In the genomic region with DNA sequence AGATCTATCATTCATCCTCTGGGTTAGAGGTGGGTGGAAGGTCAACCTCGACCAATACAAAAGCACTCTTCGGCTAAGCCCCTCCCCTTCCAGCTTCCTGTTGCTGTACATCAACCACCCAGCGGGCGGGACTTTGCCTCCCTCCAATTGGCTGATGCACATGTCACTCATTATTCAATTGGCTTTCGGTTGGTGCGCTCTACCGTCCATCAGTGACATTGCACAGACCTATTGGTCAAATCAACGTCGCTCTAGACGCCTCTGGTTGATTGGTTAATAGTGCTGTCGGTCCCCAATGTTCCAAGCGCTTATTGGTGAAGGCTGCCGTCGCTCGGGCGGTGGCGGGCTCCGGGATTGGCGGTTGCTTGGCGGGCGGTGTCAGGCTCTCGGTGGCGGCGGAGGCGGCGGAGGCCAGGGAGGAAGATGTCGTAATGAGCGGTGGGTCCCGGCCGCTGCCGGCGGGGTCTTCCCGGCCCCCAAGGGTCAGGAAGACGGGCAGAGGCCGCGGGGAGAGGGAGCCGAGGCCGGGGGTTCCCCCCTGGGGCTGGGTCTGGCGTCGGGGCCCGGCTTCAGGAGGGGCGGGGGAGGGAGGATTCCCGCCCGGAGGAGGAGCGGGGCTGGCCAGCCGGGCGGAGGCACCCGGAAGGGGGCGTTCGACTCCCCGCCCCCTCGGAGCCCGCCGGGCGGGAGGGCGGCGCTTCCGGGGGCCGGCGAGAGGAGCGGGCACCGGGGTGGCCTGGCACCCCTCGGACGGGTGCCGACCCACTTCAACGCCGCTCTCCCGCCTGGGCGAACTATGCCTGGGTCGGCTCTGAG, we compare ENCODE assay signal across 1 cellular context.
TF ChIP-seq lines count a peak whose summit lies in the region.

A gene (plus strand): TSS at position 381 of the 816 bp plus-strand sequence. CDS start 51 bp downstream, at position 432.

TF ChIP-seq in K562, 482 proteins besides CTCF, POLR2A, EP300 and RAD21 (continued from another document and continues in another):
- TF ChIP-seq, protein P1, sequence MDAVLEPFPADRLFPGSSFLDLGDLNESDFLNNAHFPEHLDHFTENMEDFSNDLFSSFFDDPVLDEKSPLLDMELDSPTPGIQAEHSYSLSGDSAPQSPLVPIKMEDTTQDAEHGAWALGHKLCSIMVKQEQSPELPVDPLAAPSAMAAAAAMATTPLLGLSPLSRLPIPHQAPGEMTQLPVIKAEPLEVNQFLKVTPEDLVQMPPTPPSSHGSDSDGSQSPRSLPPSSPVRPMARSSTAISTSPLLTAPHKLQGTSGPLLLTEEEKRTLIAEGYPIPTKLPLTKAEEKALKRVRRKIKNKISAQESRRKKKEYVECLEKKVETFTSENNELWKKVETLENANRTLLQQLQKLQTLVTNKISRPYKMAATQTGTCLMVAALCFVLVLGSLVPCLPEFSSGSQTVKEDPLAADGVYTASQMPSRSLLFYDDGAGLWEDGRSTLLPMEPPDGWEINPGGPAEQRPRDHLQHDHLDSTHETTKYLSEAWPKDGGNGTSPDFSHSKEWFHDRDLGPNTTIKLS (IDR thresholded peaks at IDR 0.05; ENCODE audit: borderline replicate concordance, low read depth) = peak; percentile 91
- no peak for TF ChIP-seq SLC30A9 (CRISPR knock-in tag; IDR thresholded peaks at IDR 0.05)
- TF ChIP-seq, protein P2, sequence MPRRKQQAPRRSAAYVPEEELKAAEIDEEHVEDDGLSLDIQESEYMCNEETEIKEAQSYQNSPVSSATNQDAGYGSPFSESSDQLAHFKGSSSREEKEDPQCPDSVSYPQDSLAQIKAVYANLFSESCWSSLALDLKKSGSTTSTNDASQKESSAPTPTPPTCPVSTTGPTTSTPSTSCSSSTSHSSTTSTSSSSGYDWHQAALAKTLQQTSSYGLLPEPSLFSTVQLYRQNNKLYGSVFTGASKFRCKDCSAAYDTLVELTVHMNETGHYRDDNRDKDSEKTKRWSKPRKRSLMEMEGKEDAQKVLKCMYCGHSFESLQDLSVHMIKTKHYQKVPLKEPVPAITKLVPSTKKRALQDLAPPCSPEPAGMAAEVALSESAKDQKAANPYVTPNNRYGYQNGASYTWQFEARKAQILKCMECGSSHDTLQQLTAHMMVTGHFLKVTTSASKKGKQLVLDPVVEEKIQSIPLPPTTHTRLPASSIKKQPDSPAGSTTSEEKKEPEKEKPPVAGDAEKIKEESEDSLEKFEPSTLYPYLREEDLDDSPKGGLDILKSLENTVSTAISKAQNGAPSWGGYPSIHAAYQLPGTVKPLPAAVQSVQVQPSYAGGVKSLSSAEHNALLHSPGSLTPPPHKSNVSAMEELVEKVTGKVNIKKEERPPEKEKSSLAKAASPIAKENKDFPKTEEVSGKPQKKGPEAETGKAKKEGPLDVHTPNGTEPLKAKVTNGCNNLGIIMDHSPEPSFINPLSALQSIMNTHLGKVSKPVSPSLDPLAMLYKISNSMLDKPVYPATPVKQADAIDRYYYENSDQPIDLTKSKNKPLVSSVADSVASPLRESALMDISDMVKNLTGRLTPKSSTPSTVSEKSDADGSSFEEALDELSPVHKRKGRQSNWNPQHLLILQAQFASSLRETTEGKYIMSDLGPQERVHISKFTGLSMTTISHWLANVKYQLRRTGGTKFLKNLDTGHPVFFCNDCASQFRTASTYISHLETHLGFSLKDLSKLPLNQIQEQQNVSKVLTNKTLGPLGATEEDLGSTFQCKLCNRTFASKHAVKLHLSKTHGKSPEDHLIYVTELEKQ (CRISPR knock-in tag; IDR thresholded peaks at IDR 0.05) = no peak
- no peak for TF ChIP-seq NR2F6 (CRISPR knock-in tag; IDR thresholded peaks at IDR 0.05)
- TF ChIP-seq TCF7 (IDR thresholded peaks at IDR 0.05; ENCODE audit: borderline replicate concordance) = no peak
- TF ChIP-seq ZNF217 (CRISPR knock-in tag; IDR thresholded peaks at IDR 0.05) = no peak
- peak; percentile 46; the same call in 1 of the 2 replicates for TF ChIP-seq DMBX1 (CRISPR knock-in tag; IDR thresholded peaks at IDR 0.05; ENCODE audit: borderline replicate concordance)
- TF ChIP-seq ZNF699 (CRISPR knock-in tag; IDR thresholded peaks at IDR 0.05; ENCODE audit: insufficient replicate concordance) = no peak
- no peak for TF ChIP-seq NR1H2 (CRISPR knock-in tag; IDR thresholded peaks at IDR 0.05)
- TF ChIP-seq PHTF2 (CRISPR knock-in tag; IDR thresholded peaks at IDR 0.05) = no peak
- no peak for TF ChIP-seq XRCC3 (IDR thresholded peaks at IDR 0.05)
- TF ChIP-seq ZNF41 (CRISPR knock-in tag; conservative IDR thresholded peaks at IDR 0.05) = no peak
- TF ChIP-seq, protein P3, sequence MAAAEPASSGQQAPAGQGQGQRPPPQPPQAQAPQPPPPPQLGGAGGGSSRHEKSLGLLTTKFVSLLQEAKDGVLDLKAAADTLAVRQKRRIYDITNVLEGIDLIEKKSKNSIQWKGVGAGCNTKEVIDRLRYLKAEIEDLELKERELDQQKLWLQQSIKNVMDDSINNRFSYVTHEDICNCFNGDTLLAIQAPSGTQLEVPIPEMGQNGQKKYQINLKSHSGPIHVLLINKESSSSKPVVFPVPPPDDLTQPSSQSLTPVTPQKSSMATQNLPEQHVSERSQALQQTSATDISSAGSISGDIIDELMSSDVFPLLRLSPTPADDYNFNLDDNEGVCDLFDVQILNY (CRISPR knock-in tag; IDR thresholded peaks at IDR 0.05) = no peak
- TF ChIP-seq, protein P4, sequence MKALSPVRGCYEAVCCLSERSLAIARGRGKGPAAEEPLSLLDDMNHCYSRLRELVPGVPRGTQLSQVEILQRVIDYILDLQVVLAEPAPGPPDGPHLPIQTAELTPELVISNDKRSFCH (CRISPR knock-in tag; IDR thresholded peaks at IDR 0.05) = no peak
- TF ChIP-seq, protein P4 (tag; IDR thresholded peaks at IDR 0.05) = no peak
- no peak for TF ChIP-seq ZC3H8 (IDR thresholded peaks at IDR 0.05)
- peak; percentile 90; the same call in 1 of the 2 replicates for TF ChIP-seq ZBTB7A (IDR thresholded peaks at IDR 0.05; ENCODE audit: borderline replicate concordance, control insufficient read depth, low read depth, low read length)
- no peak for TF ChIP-seq ILF3 (IDR thresholded peaks at IDR 0.05; ENCODE audit: borderline replicate concordance)
- TF ChIP-seq MTA2 (IDR thresholded peaks at IDR 0.05; ENCODE audit: low read depth) = peak; percentile 77
- TF ChIP-seq LCOR (CRISPR knock-in tag; IDR thresholded peaks at IDR 0.05) = no peak
- TF ChIP-seq, protein P5, sequence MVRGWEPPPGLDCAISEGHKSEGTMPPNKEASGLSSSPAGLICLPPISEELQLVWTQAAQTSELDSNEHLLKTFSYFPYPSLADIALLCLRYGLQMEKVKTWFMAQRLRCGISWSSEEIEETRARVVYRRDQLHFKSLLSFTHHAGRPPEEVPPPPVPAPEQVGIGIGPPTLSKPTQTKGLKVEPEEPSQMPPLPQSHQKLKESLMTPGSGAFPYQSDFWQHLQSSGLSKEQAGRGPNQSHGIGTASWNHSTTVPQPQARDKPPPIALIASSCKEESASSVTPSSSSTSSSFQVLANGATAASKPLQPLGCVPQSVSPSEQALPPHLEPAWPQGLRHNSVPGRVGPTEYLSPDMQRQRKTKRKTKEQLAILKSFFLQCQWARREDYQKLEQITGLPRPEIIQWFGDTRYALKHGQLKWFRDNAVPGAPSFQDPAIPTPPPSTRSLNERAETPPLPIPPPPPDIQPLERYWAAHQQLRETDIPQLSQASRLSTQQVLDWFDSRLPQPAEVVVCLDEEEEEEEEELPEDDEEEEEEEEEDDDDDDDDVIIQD (CRISPR knock-in tag; IDR thresholded peaks at IDR 0.05) = no peak
- TF ChIP-seq, protein P6, sequence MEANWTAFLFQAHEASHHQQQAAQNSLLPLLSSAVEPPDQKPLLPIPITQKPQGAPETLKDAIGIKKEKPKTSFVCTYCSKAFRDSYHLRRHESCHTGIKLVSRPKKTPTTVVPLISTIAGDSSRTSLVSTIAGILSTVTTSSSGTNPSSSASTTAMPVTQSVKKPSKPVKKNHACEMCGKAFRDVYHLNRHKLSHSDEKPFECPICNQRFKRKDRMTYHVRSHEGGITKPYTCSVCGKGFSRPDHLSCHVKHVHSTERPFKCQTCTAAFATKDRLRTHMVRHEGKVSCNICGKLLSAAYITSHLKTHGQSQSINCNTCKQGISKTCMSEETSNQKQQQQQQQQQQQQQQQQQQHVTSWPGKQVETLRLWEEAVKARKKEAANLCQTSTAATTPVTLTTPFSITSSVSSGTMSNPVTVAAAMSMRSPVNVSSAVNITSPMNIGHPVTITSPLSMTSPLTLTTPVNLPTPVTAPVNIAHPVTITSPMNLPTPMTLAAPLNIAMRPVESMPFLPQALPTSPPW (CRISPR knock-in tag; IDR thresholded peaks at IDR 0.05) = peak; percentile 97
- no peak for TF ChIP-seq IRF2 (CRISPR knock-in tag; IDR thresholded peaks at IDR 0.05)
- TF ChIP-seq CTBP1 (IDR thresholded peaks at IDR 0.05; ENCODE audit: borderline replicate concordance) = 0 out of 2 replicates have a peak, but pooled peaks have one; percentile 14
- TF ChIP-seq, protein P7, sequence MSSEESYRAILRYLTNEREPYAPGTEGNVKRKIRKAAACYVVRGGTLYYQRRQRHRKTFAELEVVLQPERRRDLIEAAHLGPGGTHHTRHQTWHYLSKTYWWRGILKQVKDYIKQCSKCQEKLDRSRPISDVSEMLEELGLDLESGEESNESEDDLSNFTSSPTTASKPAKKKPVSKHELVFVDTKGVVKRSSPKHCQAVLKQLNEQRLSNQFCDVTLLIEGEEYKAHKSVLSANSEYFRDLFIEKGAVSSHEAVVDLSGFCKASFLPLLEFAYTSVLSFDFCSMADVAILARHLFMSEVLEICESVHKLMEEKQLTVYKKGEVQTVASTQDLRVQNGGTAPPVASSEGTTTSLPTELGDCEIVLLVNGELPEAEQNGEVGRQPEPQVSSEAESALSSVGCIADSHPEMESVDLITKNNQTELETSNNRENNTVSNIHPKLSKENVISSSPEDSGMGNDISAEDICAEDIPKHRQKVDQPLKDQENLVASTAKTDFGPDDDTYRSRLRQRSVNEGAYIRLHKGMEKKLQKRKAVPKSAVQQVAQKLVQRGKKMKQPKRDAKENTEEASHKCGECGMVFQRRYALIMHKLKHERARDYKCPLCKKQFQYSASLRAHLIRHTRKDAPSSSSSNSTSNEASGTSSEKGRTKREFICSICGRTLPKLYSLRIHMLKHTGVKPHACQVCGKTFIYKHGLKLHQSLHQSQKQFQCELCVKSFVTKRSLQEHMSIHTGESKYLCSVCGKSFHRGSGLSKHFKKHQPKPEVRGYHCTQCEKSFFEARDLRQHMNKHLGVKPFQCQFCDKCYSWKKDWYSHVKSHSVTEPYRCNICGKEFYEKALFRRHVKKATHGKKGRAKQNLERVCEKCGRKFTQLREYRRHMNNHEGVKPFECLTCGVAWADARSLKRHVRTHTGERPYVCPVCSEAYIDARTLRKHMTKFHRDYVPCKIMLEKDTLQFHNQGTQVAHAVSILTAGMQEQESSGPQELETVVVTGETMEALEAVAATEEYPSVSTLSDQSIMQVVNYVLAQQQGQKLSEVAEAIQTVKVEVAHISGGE (CRISPR knock-in tag; IDR thresholded peaks at IDR 0.05) = no peak; a peak in 1 of 6 replicates
- TF ChIP-seq GATAD2B (IDR thresholded peaks at IDR 0.05; ENCODE audit: borderline replicate concordance) = peak; percentile 10; the same call in 1 of the 2 replicates
- TF ChIP-seq PHF21A (IDR thresholded peaks at IDR 0.05; ENCODE audit: borderline replicate concordance, low read depth) = no peak
- no peak for TF ChIP-seq DNMT1 (IDR thresholded peaks at IDR 0.05)
- TF ChIP-seq ZNF175 (CRISPR knock-in tag; IDR thresholded peaks at IDR 0.05; ENCODE audit: low read depth) = no peak
- TF ChIP-seq, protein P8, sequence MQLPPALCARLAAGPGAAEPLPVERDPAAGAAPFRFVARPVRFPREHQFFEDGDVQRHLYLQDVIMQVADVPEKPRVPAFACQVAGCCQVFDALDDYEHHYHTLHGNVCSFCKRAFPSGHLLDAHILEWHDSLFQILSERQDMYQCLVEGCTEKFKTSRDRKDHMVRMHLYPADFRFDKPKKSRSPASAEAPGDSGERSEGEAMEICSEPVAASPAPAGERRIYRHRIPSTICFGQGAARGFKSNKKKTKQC (CRISPR knock-in tag; IDR thresholded peaks at IDR 0.05) = 0 out of 2 replicates have a peak, but pooled peaks have one; percentile 39
- peak; percentile 55; the same call in 1 of the 2 replicates for TF ChIP-seq ZSCAN32 (CRISPR knock-in tag; IDR thresholded peaks at IDR 0.05)
- no peak for TF ChIP-seq ZNF707 (CRISPR knock-in tag; conservative IDR thresholded peaks at IDR 0.05)
- no peak for TF ChIP-seq TGIF2 (CRISPR knock-in tag; IDR thresholded peaks at IDR 0.05)
- TF ChIP-seq ZFP36 (IDR thresholded peaks at IDR 0.05; ENCODE audit: low read depth, low read length, partially characterized antibody) = no peak
- no peak for TF ChIP-seq TRIM28 (IDR thresholded peaks at IDR 0.05)
- TF ChIP-seq, protein P9, sequence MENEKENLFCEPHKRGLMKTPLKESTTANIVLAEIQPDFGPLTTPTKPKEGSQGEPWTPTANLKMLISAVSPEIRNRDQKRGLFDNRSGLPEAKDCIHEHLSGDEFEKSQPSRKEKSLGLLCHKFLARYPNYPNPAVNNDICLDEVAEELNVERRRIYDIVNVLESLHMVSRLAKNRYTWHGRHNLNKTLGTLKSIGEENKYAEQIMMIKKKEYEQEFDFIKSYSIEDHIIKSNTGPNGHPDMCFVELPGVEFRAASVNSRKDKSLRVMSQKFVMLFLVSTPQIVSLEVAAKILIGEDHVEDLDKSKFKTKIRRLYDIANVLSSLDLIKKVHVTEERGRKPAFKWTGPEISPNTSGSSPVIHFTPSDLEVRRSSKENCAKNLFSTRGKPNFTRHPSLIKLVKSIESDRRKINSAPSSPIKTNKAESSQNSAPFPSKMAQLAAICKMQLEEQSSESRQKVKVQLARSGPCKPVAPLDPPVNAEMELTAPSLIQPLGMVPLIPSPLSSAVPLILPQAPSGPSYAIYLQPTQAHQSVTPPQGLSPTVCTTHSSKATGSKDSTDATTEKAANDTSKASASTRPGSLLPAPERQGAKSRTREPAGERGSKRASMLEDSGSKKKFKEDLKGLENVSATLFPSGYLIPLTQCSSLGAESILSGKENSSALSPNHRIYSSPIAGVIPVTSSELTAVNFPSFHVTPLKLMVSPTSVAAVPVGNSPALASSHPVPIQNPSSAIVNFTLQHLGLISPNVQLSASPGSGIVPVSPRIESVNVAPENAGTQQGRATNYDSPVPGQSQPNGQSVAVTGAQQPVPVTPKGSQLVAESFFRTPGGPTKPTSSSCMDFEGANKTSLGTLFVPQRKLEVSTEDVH (IDR thresholded peaks at IDR 0.05; ENCODE audit: low read depth, partially characterized antibody) = peak; percentile 85
- TF ChIP-seq KLF6 (CRISPR knock-in tag; IDR thresholded peaks at IDR 0.05; ENCODE audit: borderline replicate concordance) = no peak
- TF ChIP-seq, protein P10, sequence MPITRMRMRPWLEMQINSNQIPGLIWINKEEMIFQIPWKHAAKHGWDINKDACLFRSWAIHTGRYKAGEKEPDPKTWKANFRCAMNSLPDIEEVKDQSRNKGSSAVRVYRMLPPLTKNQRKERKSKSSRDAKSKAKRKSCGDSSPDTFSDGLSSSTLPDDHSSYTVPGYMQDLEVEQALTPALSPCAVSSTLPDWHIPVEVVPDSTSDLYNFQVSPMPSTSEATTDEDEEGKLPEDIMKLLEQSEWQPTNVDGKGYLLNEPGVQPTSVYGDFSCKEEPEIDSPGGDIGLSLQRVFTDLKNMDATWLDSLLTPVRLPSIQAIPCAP (CRISPR knock-in tag; IDR thresholded peaks at IDR 0.05; ENCODE audit: borderline replicate concordance) = no peak
- TF ChIP-seq ZNF431 (CRISPR knock-in tag; IDR thresholded peaks at IDR 0.05) = no peak
- TF ChIP-seq HDAC1 (IDR thresholded peaks at IDR 0.05) = no peak; a peak in 1 of 4 replicates
- TF ChIP-seq, protein P11, sequence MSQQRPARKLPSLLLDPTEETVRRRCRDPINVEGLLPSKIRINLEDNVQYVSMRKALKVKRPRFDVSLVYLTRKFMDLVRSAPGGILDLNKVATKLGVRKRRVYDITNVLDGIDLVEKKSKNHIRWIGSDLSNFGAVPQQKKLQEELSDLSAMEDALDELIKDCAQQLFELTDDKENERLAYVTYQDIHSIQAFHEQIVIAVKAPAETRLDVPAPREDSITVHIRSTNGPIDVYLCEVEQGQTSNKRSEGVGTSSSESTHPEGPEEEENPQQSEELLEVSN (IDR thresholded peaks at IDR 0.05; ENCODE audit: borderline replicate concordance in 1 of 2, extremely low read depth in 1 of 2, insufficient read depth in 1 of 2, insufficient read length in 1 of 2, low read depth in 1 of 2, low read length in 1 of 2, poor library complexity in 1 of 2, severe bottlenecking in 1 of 2) = peak; percentile 27 to 59
